Comparison of ENCODE assay signal across 18 cellular contexts in the genomic region with DNA sequence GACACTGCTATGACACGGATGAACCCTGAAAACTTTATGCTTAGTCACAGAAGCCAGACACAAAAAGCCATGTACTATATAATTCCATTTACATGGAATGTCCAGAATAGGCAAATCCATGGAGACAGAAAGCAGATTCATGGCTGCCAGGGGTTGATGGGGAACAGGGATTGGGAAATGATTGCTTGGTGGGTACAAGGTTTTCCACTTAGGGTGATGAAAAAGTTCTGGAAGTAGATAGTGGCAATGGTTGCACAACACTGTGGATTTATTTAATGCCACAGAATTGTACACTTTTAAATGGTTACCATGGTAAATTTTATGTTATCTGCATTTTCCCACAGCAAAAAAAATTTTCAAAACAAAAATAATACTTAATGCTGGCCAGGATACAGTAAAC. TPM values are rescaled to one million over a fixed set of nuclear protein-coding genes. Genes with fewer than 3 reads are reported as not detected.
A peak's percentile ranks its signal among the peaks of the same experiment; 100 is the strongest.
DNase-seq lines count a peak whose midpoint lies in the region; ATAC-seq and TF ChIP-seq lines count a peak whose summit lies in the region.
"Had no signal": no experiment of that assay in that cellular context is flagged by ENCODE, and none has a peak within 500 bp of the region (broad histone marks: within the 10 kb centered on the region; RNA-seq: fewer than 3 reads in every experiment).

No MANE protein-coding gene starts in this region.

- no peaks in the 10 kb centered on the region for H3K27me3 ChIP-seq in vagina
- H3K27me3 ChIP-seq: gastroesophageal sphincter had no signal

- H3K4me3 ChIP-seq in fibroblast of the aortic adventitia (ENCODE audit: low read depth, low read length) (no peak overlapping the region), vagina (no peak overlapping the region)
- H3K4me3 ChIP-seq: gastroesophageal sphincter had no signal

- no peak for TF ChIP-seq CTCF in fibroblast of the aortic adventitia (IDR thresholded peaks at IDR 0.05; ENCODE audit: insufficient read depth, low read length)
- no peak for TF ChIP-seq CTCF in nephron progenitor cell (IDR thresholded peaks at IDR 0.05)
- no peak for TF ChIP-seq CTCF in vagina (IDR thresholded peaks at IDR 0.05)

- H3K27ac ChIP-seq in vagina: peak overlapping the region; percentile 18
- H3K27ac ChIP-seq: parathyroid adenoma had no signal

- H3K4me3 Mint-ChIP-seq in nephron progenitor cell: no peak overlapping the region
- H3K4me3 Mint-ChIP-seq: activated CD8-positive, alpha-beta T cell treated with anti-CD3 and anti-CD28 coated beads for 36 hours; CD4-positive, CD25-positive, alpha-beta regulatory T cell; T-helper 1 cell treated with Interleukin-12 subunit alpha and Interleukin-12 subunit beta and Interleukin-4 antibody, amounts not matched to agents 30 μg/mL and 1 μg/mL, for 36 hours had no signal

- H3K36me3 ChIP-seq in vagina: no peaks in the 10 kb centered on the region
- H3K36me3 ChIP-seq: gastroesophageal sphincter had no signal

- H3K36me3 Mint-ChIP-seq in nephron progenitor cell (ENCODE audit: low read depth): peaks cover 64% of the 10 kb centered on the region
- H3K36me3 Mint-ChIP-seq: CD4-positive, CD25-positive, alpha-beta regulatory T cell had no signal

- H3K9me3 Mint-ChIP-seq in nephron progenitor cell: peaks cover 33% of the 10 kb centered on the region
- H3K9me3 Mint-ChIP-seq: activated CD8-positive, alpha-beta T cell treated with anti-CD3 and anti-CD28 coated beads for 36 hours; CD4-positive, CD25-positive, alpha-beta regulatory T cell; T-helper 1 cell treated with Interleukin-12 subunit alpha and Interleukin-12 subunit beta and Interleukin-4 antibody, amounts not matched to agents 30 μg/mL and 1 μg/mL, for 36 hours had no signal

- intact Hi-C loops in Right ventricle myocardium inferior (cut with DNase I): no loop called here
- intact Hi-C loops in left cardiac atrium (cut with DNase I): no loop called here
- intact Hi-C loops in vagina (cut with DNase I): no loop called here

- peaks cover 4% of the 10 kb centered on the region for H3K27me3 Mint-ChIP-seq in nephron progenitor cell (ENCODE audit: low read depth, poor library complexity)
- H3K27me3 Mint-ChIP-seq: activated CD8-positive, alpha-beta T cell treated with anti-CD3 and anti-CD28 coated beads for 36 hours had no signal

- H3K9me3 ChIP-seq in vagina: no peaks in the 10 kb centered on the region
- H3K9me3 ChIP-seq: gastroesophageal sphincter had no signal

- peaks cover 40% of the 10 kb centered on the region for H3K4me1 ChIP-seq in vagina

- no peak for DNase-seq in Right ventricle myocardium inferior (ENCODE audit: missing footprints)
- DNase-seq in left cardiac atrium: no peak
- DNase-seq in fibroblast of the aortic adventitia (ENCODE audit: low read depth): peak; percentile 58
- no peak for DNase-seq in nephron progenitor cell
- no peak for DNase-seq in vagina (ENCODE audit: extremely low spot score in 2 of 2)
- no peak for DNase-seq in NCI-H82 (lab: John Stamatoyannopoulos, UW)
- DNase-seq: activated CD8-positive, alpha-beta T cell treated with anti-CD3 and anti-CD28 coated beads for 36 hours; amniotic stem cell; CD4-positive, CD25-positive, alpha-beta regulatory T cell; DMS79 treated with DMSO at 0.1 percent for 48 hours; Karpas-422; NCI-H1436; stimulated activated CD4-positive, alpha-beta T cell treated with anti-CD3 and anti-CD28 coated beads, Interleukin-15, amount 100 ng/mL, for 24 hours had no signal

- no peak for TF ChIP-seq POLR2A in vagina (IDR thresholded peaks at IDR 0.05)

- peak; percentile 25 for ATAC-seq in Right ventricle myocardium inferior
- no peak for ATAC-seq in left cardiac atrium
- no peak for ATAC-seq in HG02840 (IDR thresholded peaks at IDR 0.05; ENCODE audit: low FRiP score, unreplicated experiment)
- ATAC-seq in GM18868 (IDR thresholded peaks at IDR 0.05; ENCODE audit: unreplicated experiment): no peak
- ATAC-seq: activated CD8-positive, alpha-beta T cell treated with anti-CD3 and anti-CD28 coated beads for 36 hours; gastroesophageal sphincter had no signal

- peak overlapping the region; percentile 81 for H3K27ac Mint-ChIP-seq in nephron progenitor cell
- H3K27ac Mint-ChIP-seq: activated CD8-positive, alpha-beta T cell treated with anti-CD3 and anti-CD28 coated beads for 36 hours; T-helper 1 cell treated with Interleukin-12 subunit alpha and Interleukin-12 subunit beta and Interleukin-4 antibody, amounts not matched to agents 30 μg/mL and 1 μg/mL, for 36 hours had no signal

- peaks cover 30% of the 10 kb centered on the region for H3K4me1 Mint-ChIP-seq in nephron progenitor cell

RNA-seq across cellular contexts. Expression of gene ENAH, which starts 40.7 kb away (rescaled TPM):
- total RNA-seq in Right ventricle myocardium inferior: 80.0 TPM
- total RNA-seq in left cardiac atrium: 10 to 100 TPM; 73.4 to 79.0 TPM
- 131 and 148 TPM in 2 replicates for total RNA-seq in fibroblast of the aortic adventitia (ENCODE audit: low replicate concordance)
- 62.4 TPM for total RNA-seq in vagina
- total RNA-seq: CD4-positive, CD25-positive, alpha-beta regulatory T cell had no signal
